ENCODE assay signal across 10 cellular contexts in genomic region chr10:649798-650690, GRCh38. TPM values are rescaled to one million over a fixed set of nuclear protein-coding genes. Genes with fewer than 3 reads are reported as not detected.
DNase-seq lines count a peak whose midpoint lies in the region; ATAC-seq and TF ChIP-seq lines count a peak whose summit lies in the region.
"Had no signal": no experiment of that assay in that cellular context is flagged by ENCODE, and none has a peak within 500 bp of the region (broad histone marks: within the 10 kb centered on the region; RNA-seq: fewer than 3 reads in every experiment).

No MANE protein-coding gene starts in this region.

- DNase-seq in islet precursor cell, result peak; percentile 49
- DNase-seq in CD4-positive, alpha-beta T cell, result no peak
- DNase-seq in activated CD4-positive, CD25-positive, alpha-beta regulatory T cell (lab: John Stamatoyannopoulos, UW), result no peak
- DNase-seq in effector memory CD4-positive, alpha-beta T cell, result no peak
- no peak for DNase-seq in NCI-H2227 (lab: John Stamatoyannopoulos, UW; ENCODE audit: unreplicated experiment)
- DNase-seq: activated CD4-positive, alpha-beta T cell treated with anti-CD3 and anti-CD28 coated beads for 4 hours; GDM1 had no signal

- H3K9ac ChIP-seq in HUES48 (ENCODE audit: low read depth, low read length), result no peak overlapping the region

- H3K27ac Mint-ChIP-seq in stimulated activated memory B cell treated with anti-CD40 and anti-IgM and Interleukin-4, amounts not matched to agents 10 μg/mL and 1 μg/mL and 100 μg/mL, for 72 hours, result no peak overlapping the region
- no peak overlapping the region for H3K27ac Mint-ChIP-seq in CD4-positive, alpha-beta T cell

- H3K36me3 Mint-ChIP-seq in stimulated activated memory B cell treated with anti-CD40 and anti-IgM and Interleukin-4, amounts not matched to agents 10 μg/mL and 1 μg/mL and 100 μg/mL, for 72 hours, result no peaks in the 10 kb centered on the region
- H3K36me3 Mint-ChIP-seq in CD4-positive, alpha-beta T cell (ENCODE audit: low read depth), result no peaks in the 10 kb centered on the region

- no peaks in the 10 kb centered on the region for H3K9me3 Mint-ChIP-seq in stimulated activated memory B cell treated with anti-CD40 and anti-IgM and Interleukin-4, amounts not matched to agents 10 μg/mL and 1 μg/mL and 100 μg/mL, for 72 hours
- H3K9me3 Mint-ChIP-seq in CD4-positive, alpha-beta T cell, result no peaks in the 10 kb centered on the region

- ATAC-seq in stimulated activated memory B cell treated with anti-CD40 and anti-IgM and Interleukin-4, amounts not matched to agents 10 μg/mL and 1 μg/mL and 100 μg/mL, for 72 hours, result peak; percentile 36
- ATAC-seq in CD4-positive, alpha-beta T cell (ENCODE audit: poor library complexity), result no peak

- TF ChIP-seq CTCF in VCaP (conservative IDR thresholded peaks at IDR 0.05), result no peak
- no peak for TF ChIP-seq CTCF in CD4-positive, alpha-beta T cell (IDR thresholded peaks at IDR 0.05)

- CTCF ChIA-PET in CD4-positive, alpha-beta T cell (lab: Charles Lee), result no interaction called here

- no peaks in the 10 kb centered on the region for H3K36me3 ChIP-seq in HUES48 (ENCODE audit: control insufficient read depth, insufficient read depth, low read length)
- H3K36me3 ChIP-seq in effector memory CD4-positive, alpha-beta T cell (ENCODE audit: control insufficient read depth, insufficient read depth, low read length), result no peaks in the 10 kb centered on the region

- no peaks in the 10 kb centered on the region for H3K4me1 ChIP-seq in HUES48 (ENCODE audit: control insufficient read depth, insufficient read depth, low read length)
- H3K4me1 ChIP-seq in effector memory CD4-positive, alpha-beta T cell (ENCODE audit: control insufficient read depth, insufficient read depth, low read length, poor library complexity, severe bottlenecking), result no peaks in the 10 kb centered on the region

- H3K4me1 Mint-ChIP-seq in stimulated activated memory B cell treated with anti-CD40 and anti-IgM and Interleukin-4, amounts not matched to agents 10 μg/mL and 1 μg/mL and 100 μg/mL, for 72 hours, result no peaks in the 10 kb centered on the region
- H3K4me1 Mint-ChIP-seq in CD4-positive, alpha-beta T cell (ENCODE audit: low read depth), result no peaks in the 10 kb centered on the region

- peaks cover 28% of the 10 kb centered on the region for H3K27me3 Mint-ChIP-seq in stimulated activated memory B cell treated with anti-CD40 and anti-IgM and Interleukin-4, amounts not matched to agents 10 μg/mL and 1 μg/mL and 100 μg/mL, for 72 hours
- no peaks in the 10 kb centered on the region for H3K27me3 Mint-ChIP-seq in CD4-positive, alpha-beta T cell

- H3K4me3 ChIP-seq in HUES48 (ENCODE audit: low read depth, low read length), result no peak overlapping the region
- no peak overlapping the region for H3K4me3 ChIP-seq in effector memory CD4-positive, alpha-beta T cell (ENCODE audit: insufficient read depth, low read depth, low read length, poor library complexity, severe bottlenecking)

- H3K27ac ChIP-seq in HUES48 (ENCODE audit: low read depth, low read length), result peak overlapping the region; percentile 25
- peak overlapping the region; percentile 86 for H3K27ac ChIP-seq in VCaP
- H3K27ac ChIP-seq in CD4-positive, alpha-beta T cell (ENCODE audit: low read depth, low read length), result no peak overlapping the region
- no peak overlapping the region for H3K27ac ChIP-seq in effector memory CD4-positive, alpha-beta T cell (ENCODE audit: insufficient read depth, low read length, poor library complexity, severe bottlenecking)

- POLR2A ChIA-PET in CD4-positive, alpha-beta T cell (lab: Charles Lee), result no interaction called here

- H3K4me3 Mint-ChIP-seq in stimulated activated memory B cell treated with anti-CD40 and anti-IgM and Interleukin-4, amounts not matched to agents 10 μg/mL and 1 μg/mL and 100 μg/mL, for 72 hours, result no peak overlapping the region
- no peak overlapping the region for H3K4me3 Mint-ChIP-seq in CD4-positive, alpha-beta T cell

- H3K27me3 ChIP-seq in HUES48 (ENCODE audit: control insufficient read depth, insufficient read depth, low read length), result no peaks in the 10 kb centered on the region
- H3K27me3 ChIP-seq in CD4-positive, alpha-beta T cell (ENCODE audit: control insufficient read depth, insufficient read depth, low read length), result no peaks in the 10 kb centered on the region
- no peaks in the 10 kb centered on the region for H3K27me3 ChIP-seq in effector memory CD4-positive, alpha-beta T cell (replicated peaks; ENCODE audit: control insufficient read depth, insufficient read depth, low read length, poor library complexity, severe bottlenecking)

- intact Hi-C loops in CD4-positive, alpha-beta T cell (cut with DNase I, micrococcal nuclease), result no loop called here

- no peaks in the 10 kb centered on the region for H3K9me3 ChIP-seq in HUES48 (ENCODE audit: control insufficient read depth, insufficient read depth, low read length)
- no peaks in the 10 kb centered on the region for H3K9me3 ChIP-seq in CD4-positive, alpha-beta T cell (ENCODE audit: control insufficient read depth, low read length)
- no peaks in the 10 kb centered on the region for H3K9me3 ChIP-seq in effector memory CD4-positive, alpha-beta T cell (ENCODE audit: control insufficient read depth, low read length)

RNA-seq across cellular contexts. Expression of gene DIP2C, which starts 39.4 kb away (rescaled TPM):
- total RNA-seq in CD4-positive, alpha-beta T cell, result 1 to 10 TPM; 4.1 TPM

Comparison
In these comparisons a context has a peak if more than half of its experiments do, and no peak if none do; other contexts are left out.
1. H3K27ac ChIP-seq: peak in HUES48 (single experiment) and VCaP (single experiment); none in CD4-positive, alpha-beta T cell (single experiment) and effector memory CD4-positive, alpha-beta T cell (single experiment).